ENCODE assay signal across 23 cellular contexts in genomic region chr15:42876224-42876623, GRCh38.
"Had no signal": no experiment of that assay in that cellular context is flagged by ENCODE, and none has a peak within 500 bp of the region (broad histone marks: within the 10 kb centered on the region; RNA-seq: fewer than 3 reads in every experiment).

No MANE protein-coding gene starts in this region.

- H3K36me3 Mint-ChIP-seq: IgD-negative memory B cell had no signal

- H3K9me3 ChIP-seq: SJCRH30 had no signal

- DNase-seq: Kasumi-1, MM.1S, NCI-H1092 treated with DMSO at 0.1 percent for 48 hours, NCI-H1436, NCI-H187, NCI-H2029, NCI-H2081 treated with DMSO at 0.1 percent for 48 hours, NCI-H2171, NCI-H226, NCI-H446, NCI-H510A, NCI-H526, PC-3, SHP77 treated with DMSO at 0.1 percent for 48 hours, SJCRH30, T-helper 1 cell had no signal

- H3K9me3 Mint-ChIP-seq: IgD-negative memory B cell had no signal

- H3K27ac ChIP-seq: HL-60, KMS-11, RWPE1, SJCRH30 had no signal

- H3K27me3 ChIP-seq: SJCRH30 had no signal

- H3K4me3 ChIP-seq: K562, SJCRH30 had no signal

- H3K27me3 Mint-ChIP-seq: IgD-negative memory B cell had no signal

- H3K4me2 ChIP-seq: KMS-11 had no signal

- H3K9ac ChIP-seq: KMS-11 had no signal

- H3K4me1 ChIP-seq: SJCRH30 had no signal

- H3K4me3 Mint-ChIP-seq: IgD-negative memory B cell had no signal

- ATAC-seq: K562, Panc1, PC-3, SK-N-SH treated with all-trans-retinoic acid at 6 μM for 48 hours had no signal
